In the genomic region with DNA sequence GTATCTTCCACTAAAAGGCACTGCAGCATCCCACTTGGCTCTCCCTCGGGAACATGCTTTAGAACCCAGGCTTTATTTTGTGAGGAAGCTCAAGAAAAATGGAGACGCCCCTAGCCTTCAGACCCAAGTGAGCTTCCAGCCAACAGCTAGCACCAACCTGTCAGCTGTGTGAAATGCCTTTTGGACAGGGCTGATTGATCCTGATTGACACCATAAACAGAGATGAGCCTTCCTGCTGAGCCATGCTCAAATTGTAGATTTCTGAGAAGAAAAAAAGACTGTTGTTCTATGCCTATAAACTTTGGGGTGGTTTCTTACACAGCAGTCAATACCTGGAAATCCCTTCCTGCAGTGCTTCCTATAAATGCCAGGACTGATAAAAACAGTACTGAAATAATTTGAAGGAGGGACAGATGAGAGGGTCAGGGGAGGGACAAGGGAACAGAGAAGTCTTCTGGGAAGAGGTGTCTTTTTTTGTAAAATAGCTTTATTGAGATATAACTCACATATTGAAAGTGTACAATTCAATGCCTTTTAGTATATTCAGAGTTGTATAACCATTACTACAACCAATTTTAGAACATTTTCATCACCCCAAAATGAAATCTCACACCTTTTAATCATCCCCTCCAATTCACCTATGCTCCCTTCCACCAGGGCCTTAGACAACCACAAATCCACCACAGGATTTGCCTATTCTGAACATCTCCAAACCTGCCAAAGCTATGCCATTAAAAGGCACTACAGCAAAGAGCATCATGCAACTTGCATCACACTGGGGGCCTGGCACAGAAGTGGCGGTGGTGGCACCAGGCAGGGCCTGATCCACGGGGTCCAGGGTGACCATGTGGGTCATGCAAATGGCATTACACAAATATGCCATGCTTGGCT, we compare ENCODE assay signal across 17 cellular contexts. TPM values are rescaled to one million over a fixed set of nuclear protein-coding genes. Genes with fewer than 3 reads are reported as not detected.
DNase-seq lines count a peak whose midpoint lies in the region; TF ChIP-seq lines count a peak whose summit lies in the region.
"Had no signal": no experiment of that assay in that cellular context is flagged by ENCODE, and none has a peak within 500 bp of the region (broad histone marks: within the 10 kb centered on the region; RNA-seq: fewer than 3 reads in every experiment).

No MANE protein-coding gene starts in this region.

- DNase-seq in NCI-H82 (lab: John Stamatoyannopoulos, UW) = peak; percentile 38
- DNase-seq in NCI-H82 treated with DMSO at 0.1 percent for 48 hours (lab: John Stamatoyannopoulos, UW; ENCODE audit: unreplicated experiment) = no peak
- DNase-seq in NCI-H526 (lab: John Stamatoyannopoulos, UW) = peak; percentile 57 to 64
- DNase-seq in activated T-helper 1 cell treated with anti-CD3 and anti-CD28 coated beads, Interleukin-12 subunit alpha, Interleukin-12 subunit beta, Interleukin-2, Interleukin-4 antibody, amounts not matched to agents 30 ng/mL and 10 ng/mL and 1 ng/mL, durations not matched to agents 14 hours and 24 hours and 36 hours (ENCODE audit: low spot score) = no peak
- DNase-seq in SW480 (ENCODE audit: low spot score) = no peak
- DNase-seq in KG1 (lab: John Stamatoyannopoulos, UW) = no peak
- DNase-seq in SKM-1 treated with dmso at 0.1 percent for 144 hours (lab: John Stamatoyannopoulos, UW; ENCODE audit: unreplicated experiment) = no peak
- DNase-seq: adrenal gland; C1 segment of cervical spinal cord; central memory CD4-positive, alpha-beta T cell; effector CD4-positive, alpha-beta T cell; esophagus squamous epithelium; NCI-H1092 treated with DMSO at 0.1 percent for 48 hours; NCI-H2107; spleen had no signal

- peak overlapping the region; percentile 28 for H3K27ac Mint-ChIP-seq in activated T-helper 1 cell treated with anti-CD3 and anti-CD28 coated beads, Interleukin-12 subunit alpha, Interleukin-12 subunit beta, Interleukin-2, Interleukin-4 antibody, amounts not matched to agents 30 ng/mL and 10 ng/mL and 1 ng/mL, durations not matched to agents 14 hours and 24 hours and 36 hours
- no peak overlapping the region for H3K27ac Mint-ChIP-seq in nephron
- H3K27ac Mint-ChIP-seq: WTC11 had no signal

- peak overlapping the region; percentile 35 for H3K4me3 Mint-ChIP-seq in activated T-helper 1 cell treated with anti-CD3 and anti-CD28 coated beads, Interleukin-12 subunit alpha, Interleukin-12 subunit beta, Interleukin-2, Interleukin-4 antibody, amounts not matched to agents 30 ng/mL and 10 ng/mL and 1 ng/mL, durations not matched to agents 14 hours and 24 hours and 36 hours
- H3K4me3 Mint-ChIP-seq in nephron = peak overlapping the region; percentile 28 to 71 (median 66)
- H3K4me3 Mint-ChIP-seq: WTC11 had no signal

- peaks cover 25% of the 10 kb centered on the region for H3K36me3 Mint-ChIP-seq in activated T-helper 1 cell treated with anti-CD3 and anti-CD28 coated beads, Interleukin-12 subunit alpha, Interleukin-12 subunit beta, Interleukin-2, Interleukin-4 antibody, amounts not matched to agents 30 ng/mL and 10 ng/mL and 1 ng/mL, durations not matched to agents 14 hours and 24 hours and 36 hours (ENCODE audit: low read depth)
- no peaks in the 10 kb centered on the region for H3K36me3 Mint-ChIP-seq in nephron (ENCODE audit: low read depth)
- H3K36me3 Mint-ChIP-seq: WTC11 had no signal

- peaks cover 74% of the 10 kb centered on the region for H3K4me1 Mint-ChIP-seq in activated T-helper 1 cell treated with anti-CD3 and anti-CD28 coated beads, Interleukin-12 subunit alpha, Interleukin-12 subunit beta, Interleukin-2, Interleukin-4 antibody, amounts not matched to agents 30 ng/mL and 10 ng/mL and 1 ng/mL, durations not matched to agents 14 hours and 24 hours and 36 hours (ENCODE audit: low read depth)
- H3K4me1 Mint-ChIP-seq in nephron = peaks cover 40% of the 10 kb centered on the region

- no peaks in the 10 kb centered on the region for H3K27me3 Mint-ChIP-seq in activated T-helper 1 cell treated with anti-CD3 and anti-CD28 coated beads, Interleukin-12 subunit alpha, Interleukin-12 subunit beta, Interleukin-2, Interleukin-4 antibody, amounts not matched to agents 30 ng/mL and 10 ng/mL and 1 ng/mL, durations not matched to agents 14 hours and 24 hours and 36 hours (ENCODE audit: insufficient read depth)
- H3K27me3 Mint-ChIP-seq in nephron (ENCODE audit: low read depth) = no peaks in the 10 kb centered on the region

- intact Hi-C loops in activated T-helper 1 cell treated with anti-CD3 and anti-CD28 coated beads, Interleukin-12 subunit alpha, Interleukin-12 subunit beta, Interleukin-2, Interleukin-4 antibody, amounts not matched to agents 30 ng/mL and 10 ng/mL and 1 ng/mL, durations not matched to agents 14 hours and 24 hours and 36 hours (cut with micrococcal nuclease) = loop anchor here (5.0 to 10.0 kb wide), 4 partner anchors 439 to 971 kb away; a partner anchor contains a TSS

- no peaks in the 10 kb centered on the region for H3K9me3 Mint-ChIP-seq in activated T-helper 1 cell treated with anti-CD3 and anti-CD28 coated beads, Interleukin-12 subunit alpha, Interleukin-12 subunit beta, Interleukin-2, Interleukin-4 antibody, amounts not matched to agents 30 ng/mL and 10 ng/mL and 1 ng/mL, durations not matched to agents 14 hours and 24 hours and 36 hours
- H3K9me3 Mint-ChIP-seq in nephron = no peaks in the 10 kb centered on the region
- H3K9me3 Mint-ChIP-seq: WTC11 had no signal

- TF ChIP-seq CTCF in nephron (IDR thresholded peaks at IDR 0.05; ENCODE audit: unreplicated experiment in 3 of 3) = no peak

RNA-seq across cellular contexts. Expression of a gene that starts 2.7 kb away (rescaled TPM):
- 149 and 155 TPM in 2 replicates for total RNA-seq in activated T-helper 1 cell treated with anti-CD3 and anti-CD28 coated beads, Interleukin-12 subunit alpha, Interleukin-12 subunit beta, Interleukin-2, Interleukin-4 antibody, amounts not matched to agents 30 ng/mL and 10 ng/mL and 1 ng/mL, durations not matched to agents 14 hours and 24 hours and 36 hours

RNA-seq across cellular contexts. Expression of a gene that starts 3.4 kb away (rescaled TPM):
- 53.0 and 55.4 TPM in 2 replicates for total RNA-seq in activated T-helper 1 cell treated with anti-CD3 and anti-CD28 coated beads, Interleukin-12 subunit alpha, Interleukin-12 subunit beta, Interleukin-2, Interleukin-4 antibody, amounts not matched to agents 30 ng/mL and 10 ng/mL and 1 ng/mL, durations not matched to agents 14 hours and 24 hours and 36 hours

RNA-seq across cellular contexts. Expression of a gene that starts 53.7 kb away (rescaled TPM):
- 101 and 106 TPM in 2 replicates for total RNA-seq in activated T-helper 1 cell treated with anti-CD3 and anti-CD28 coated beads, Interleukin-12 subunit alpha, Interleukin-12 subunit beta, Interleukin-2, Interleukin-4 antibody, amounts not matched to agents 30 ng/mL and 10 ng/mL and 1 ng/mL, durations not matched to agents 14 hours and 24 hours and 36 hours

Comparison
In these comparisons a context has a peak if more than half of its experiments do, and no peak if none do; other contexts are left out.
1. DNase-seq: peak in NCI-H82 (single experiment) and NCI-H526 (2 of 2); none in NCI-H82 treated with DMSO at 0.1 percent for 48 hours (single experiment), activated T-helper 1 cell treated with anti-CD3 and anti-CD28 coated beads, Interleukin-12 subunit alpha, Interleukin-12 subunit beta, Interleukin-2, Interleukin-4 antibody, amounts not matched to agents 30 ng/mL and 10 ng/mL and 1 ng/mL, durations not matched to agents 14 hours and 24 hours and 36 hours (single experiment), SW480 (single experiment), KG1 (single experiment) and SKM-1 treated with dmso at 0.1 percent for 144 hours (single experiment).